In the genomic region with DNA sequence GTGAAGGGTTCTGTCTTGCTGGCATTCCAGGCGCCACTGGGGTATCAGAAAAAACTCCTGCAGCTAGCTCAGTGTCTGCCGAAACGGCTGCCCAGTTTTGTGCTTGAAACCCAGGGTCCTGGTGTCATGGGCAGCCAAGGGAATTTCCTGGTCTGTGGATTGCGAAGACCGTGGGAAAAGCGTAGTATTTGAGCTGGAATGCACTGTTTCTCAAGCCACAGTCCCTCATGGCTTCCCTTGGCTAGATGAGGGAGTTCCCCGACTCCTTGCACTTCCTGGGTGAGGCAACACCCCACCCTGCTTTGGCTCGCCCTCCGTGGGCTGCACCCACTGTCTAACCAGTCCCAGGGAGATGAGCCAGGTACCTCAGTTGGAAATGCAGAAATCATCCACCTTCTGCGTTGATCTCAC, we compare ENCODE assay signal across 12 cellular contexts. TPM values are rescaled to one million over a fixed set of nuclear protein-coding genes. Genes with fewer than 3 reads are reported as not detected.
DNase-seq lines count a peak whose midpoint lies in the region; ATAC-seq lines count a peak whose summit lies in the region.
"Had no signal": no experiment of that assay in that cellular context is flagged by ENCODE, and none has a peak within 500 bp of the region (broad histone marks: within the 10 kb centered on the region; RNA-seq: fewer than 3 reads in every experiment).

No MANE protein-coding gene starts in this region.

- peaks cover 3% of the 10 kb centered on the region for H3K9me3 Mint-ChIP-seq in activated naive CD4-positive, alpha-beta T cell treated with anti-CD3 and anti-CD28 coated beads for 36 hours
- H3K9me3 Mint-ChIP-seq in activated naive CD8-positive, alpha-beta T cell treated with anti-CD3 and anti-CD28 coated beads, Interleukin-2, amount 10 ng/mL, durations not matched to agents 7 days and 5 days: peaks cover 5% of the 10 kb centered on the region
- no peaks in the 10 kb centered on the region for H3K9me3 Mint-ChIP-seq in stimulated activated naive B cell treated with anti-CD40 and anti-IgM and Interleukin-4, amounts not matched to agents 10 μg/mL and 1 μg/mL and 100 μg/mL, for 72 hours

- POLR2A ChIA-PET in activated naive CD8-positive, alpha-beta T cell treated with anti-CD3 and anti-CD28 coated beads, Interleukin-2, amount 10 ng/mL, durations not matched to agents 7 days and 5 days (lab: Charles Lee): interaction anchor here (0.6 to 2.0 kb wide), 4 partner anchors 9 to 1213 kb away, joined by 3 to 12 read pairs (median 4); no protein-coding TSS in a partner anchor

- CTCF ChIA-PET in activated naive CD4-positive, alpha-beta T cell treated with anti-CD3 and anti-CD28 coated beads for 36 hours (lab: Charles Lee): interaction anchor here (0.6 kb wide), 1 partner anchor 12 kb away, joined by 3 read pairs; no protein-coding TSS in a partner anchor

- H3K4me3 Mint-ChIP-seq in activated naive CD4-positive, alpha-beta T cell treated with anti-CD3 and anti-CD28 coated beads for 36 hours: no peak overlapping the region
- peak overlapping the region; percentile 35 for H3K4me3 Mint-ChIP-seq in activated naive CD8-positive, alpha-beta T cell treated with anti-CD3 and anti-CD28 coated beads, Interleukin-2, amount 10 ng/mL, durations not matched to agents 7 days and 5 days
- H3K4me3 Mint-ChIP-seq in stimulated activated naive B cell treated with anti-CD40 and anti-IgM and Interleukin-4, amounts not matched to agents 10 μg/mL and 1 μg/mL and 100 μg/mL, for 72 hours: no peak overlapping the region

- peak overlapping the region; percentile 51 for H3K27ac Mint-ChIP-seq in activated naive CD4-positive, alpha-beta T cell treated with anti-CD3 and anti-CD28 coated beads for 36 hours
- peak overlapping the region; percentile 76 for H3K27ac Mint-ChIP-seq in activated naive CD8-positive, alpha-beta T cell treated with anti-CD3 and anti-CD28 coated beads, Interleukin-2, amount 10 ng/mL, durations not matched to agents 7 days and 5 days
- H3K27ac Mint-ChIP-seq in stimulated activated naive B cell treated with anti-CD40 and anti-IgM and Interleukin-4, amounts not matched to agents 10 μg/mL and 1 μg/mL and 100 μg/mL, for 72 hours: peak overlapping the region; percentile 73

- no peaks in the 10 kb centered on the region for H3K27me3 Mint-ChIP-seq in activated naive CD4-positive, alpha-beta T cell treated with anti-CD3 and anti-CD28 coated beads for 36 hours (ENCODE audit: low read depth)
- no peaks in the 10 kb centered on the region for H3K27me3 Mint-ChIP-seq in activated naive CD8-positive, alpha-beta T cell treated with anti-CD3 and anti-CD28 coated beads, Interleukin-2, amount 10 ng/mL, durations not matched to agents 7 days and 5 days
- H3K27me3 Mint-ChIP-seq in stimulated activated naive B cell treated with anti-CD40 and anti-IgM and Interleukin-4, amounts not matched to agents 10 μg/mL and 1 μg/mL and 100 μg/mL, for 72 hours: no peaks in the 10 kb centered on the region

- peaks cover 40% of the 10 kb centered on the region for H3K4me1 Mint-ChIP-seq in activated naive CD4-positive, alpha-beta T cell treated with anti-CD3 and anti-CD28 coated beads for 36 hours (ENCODE audit: low read depth)
- peaks cover 30% of the 10 kb centered on the region for H3K4me1 Mint-ChIP-seq in activated naive CD8-positive, alpha-beta T cell treated with anti-CD3 and anti-CD28 coated beads, Interleukin-2, amount 10 ng/mL, durations not matched to agents 7 days and 5 days
- H3K4me1 Mint-ChIP-seq in stimulated activated naive B cell treated with anti-CD40 and anti-IgM and Interleukin-4, amounts not matched to agents 10 μg/mL and 1 μg/mL and 100 μg/mL, for 72 hours: peaks cover 35 to 56% of the 10 kb centered on the region in 2 donors

- DNase-seq in activated naive CD4-positive, alpha-beta T cell treated with anti-CD3 and anti-CD28 coated beads for 36 hours: no peak
- DNase-seq in activated naive CD4-positive, alpha-beta T cell treated with Interleukin-2 at 50 U/mL for 16 hours: no peak
- no peak for DNase-seq in activated naive CD8-positive, alpha-beta T cell treated with anti-CD3 and anti-CD28 coated beads, Interleukin-2, amount 10 ng/mL, durations not matched to agents 7 days and 5 days
- DNase-seq in iris pigment epithelial cell (ENCODE audit: low read depth) (peak; percentile 96), SHP77 treated with DMSO at 0.1 percent for 48 hours (lab: John Stamatoyannopoulos, UW) (no peak), NCI-H1694 treated with DMSO at 0.1 percent for 48 hours (lab: John Stamatoyannopoulos, UW) (no peak)
- no peak for DNase-seq in stimulated activated naive B cell treated with anti-CD40 and anti-IgM and Interleukin-4, amounts not matched to agents 10 μg/mL and 1 μg/mL and 100 μg/mL, for 72 hours
- DNase-seq: left colon; NCI-H187; Right ventricle myocardium superior; stimulated activated naive CD4-positive, alpha-beta T cell treated with Interleukin-2 at 50 U/mL for 16 hours had no signal

- no peak for ATAC-seq in activated naive CD8-positive, alpha-beta T cell treated with anti-CD3 and anti-CD28 coated beads, Interleukin-2, amount 10 ng/mL, durations not matched to agents 7 days and 5 days (ENCODE audit: low read depth)
- no peak for ATAC-seq in stimulated activated naive B cell treated with anti-CD40 and anti-IgM and Interleukin-4, amounts not matched to agents 10 μg/mL and 1 μg/mL and 100 μg/mL, for 72 hours (replicated peaks)
- ATAC-seq in HG03378 (IDR thresholded peaks at IDR 0.05; ENCODE audit: unreplicated experiment): no peak

- H3K36me3 Mint-ChIP-seq in activated naive CD4-positive, alpha-beta T cell treated with anti-CD3 and anti-CD28 coated beads for 36 hours (ENCODE audit: low read depth): peaks cover 37% of the 10 kb centered on the region
- peaks cover 49% of the 10 kb centered on the region for H3K36me3 Mint-ChIP-seq in activated naive CD8-positive, alpha-beta T cell treated with anti-CD3 and anti-CD28 coated beads, Interleukin-2, amount 10 ng/mL, durations not matched to agents 7 days and 5 days
- peaks cover 50 to 74% of the 10 kb centered on the region in 2 donors for H3K36me3 Mint-ChIP-seq in stimulated activated naive B cell treated with anti-CD40 and anti-IgM and Interleukin-4, amounts not matched to agents 10 μg/mL and 1 μg/mL and 100 μg/mL, for 72 hours

- intact Hi-C loops in activated naive CD4-positive, alpha-beta T cell treated with anti-CD3 and anti-CD28 coated beads for 36 hours (cut with micrococcal nuclease): no loop called here

RNA-seq across cellular contexts. Expression of a gene that starts 40.1 kb away (rescaled TPM):
- total RNA-seq in activated naive CD4-positive, alpha-beta T cell treated with anti-CD3 and anti-CD28 coated beads for 36 hours: 10 to 100 TPM; 48.3 to 55.1 TPM
- 10 to 100 TPM; 36.8 to 40.3 TPM for total RNA-seq in activated naive CD8-positive, alpha-beta T cell treated with anti-CD3 and anti-CD28 coated beads, Interleukin-2, amount 10 ng/mL, durations not matched to agents 7 days and 5 days

RNA-seq across cellular contexts. Expression of a gene that starts 40.2 kb away (rescaled TPM):
- 1 to 10 TPM; 1.3 to 2.1 TPM for total RNA-seq in activated naive CD4-positive, alpha-beta T cell treated with anti-CD3 and anti-CD28 coated beads for 36 hours
- total RNA-seq in activated naive CD8-positive, alpha-beta T cell treated with anti-CD3 and anti-CD28 coated beads, Interleukin-2, amount 10 ng/mL, durations not matched to agents 7 days and 5 days: 1 to 10 TPM; 2.4 to 3.4 TPM
